Comparison of ENCODE assay signal across 1 cellular context in genomic region chr17:42744283-42744805, GRCh38.
TF ChIP-seq lines count a peak whose summit lies in the region.

No MANE protein-coding gene starts in this region.

TF ChIP-seq in HepG2, 621 proteins besides CTCF, POLR2A, EP300 and RAD21 (continued from another document and continues in another):
- TF ChIP-seq DBP (CRISPR knock-in tag; IDR thresholded peaks at IDR 0.05; ENCODE audit: not compliant biosample characterization) (peak; percentile 5), ZNF280D (CRISPR knock-in tag; IDR thresholded peaks at IDR 0.05) (0 out of 2 replicates have a peak, but pooled peaks have one; percentile 10), ZNF484 (CRISPR knock-in tag; IDR thresholded peaks at IDR 0.05; ENCODE audit: borderline replicate concordance, low read depth) (no peak), ZNF138 (CRISPR knock-in tag; IDR thresholded peaks at IDR 0.05; ENCODE audit: low read depth) (peak; percentile 48; the same call in 1 of the 2 replicates), ZNF503 (CRISPR knock-in tag; IDR thresholded peaks at IDR 0.05) (no peak), YEATS2 (CRISPR knock-in tag; IDR thresholded peaks at IDR 0.05; ENCODE audit: borderline replicate concordance) (peak; percentile 50), REXO4 (CRISPR knock-in tag; IDR thresholded peaks at IDR 0.05; ENCODE audit: borderline replicate concordance) (0 out of 2 replicates have a peak, but pooled peaks have one; percentile 81), GABPB1 (CRISPR knock-in tag; IDR thresholded peaks at IDR 0.05) (no peak; the same call in 1 of the 2 replicates), LBX2 (CRISPR knock-in tag; IDR thresholded peaks at IDR 0.05; ENCODE audit: borderline replicate concordance) (0 out of 2 replicates have a peak, but pooled peaks have one; percentile 22), KLF13 (CRISPR knock-in tag; IDR thresholded peaks at IDR 0.05) (0 out of 2 replicates have a peak, but pooled peaks have one; percentile 6), ZBTB7B (CRISPR knock-in tag; IDR thresholded peaks at IDR 0.05) (peak; percentile 41; the same call in 1 of the 2 replicates), REST (IDR thresholded peaks at IDR 0.05; ENCODE audit: borderline replicate concordance in 1 of 2, low read depth in 1 of 2, low read length in 2 of 2) (no peak), CHD4 (IDR thresholded peaks at IDR 0.05; ENCODE audit: borderline replicate concordance, low read length) (no peak), ZFX (CRISPR knock-in tag; IDR thresholded peaks at IDR 0.05; ENCODE audit: low read depth) (peak; percentile 81), ATF6 (CRISPR knock-in tag; conservative IDR thresholded peaks at IDR 0.05) (0 out of 2 replicates have a peak, but pooled peaks have one; percentile 14), GPN1 (CRISPR knock-in tag; IDR thresholded peaks at IDR 0.05; ENCODE audit: borderline replicate concordance) (no peak), ZNF589 (CRISPR knock-in tag; conservative IDR thresholded peaks at IDR 0.05) (no peak), ZNF749 (CRISPR knock-in tag; IDR thresholded peaks at IDR 0.05; ENCODE audit: borderline replicate concordance) (peak; percentile 83; the same call in 1 of the 2 replicates), ZNF276 (CRISPR knock-in tag; IDR thresholded peaks at IDR 0.05; ENCODE audit: low read depth) (peak; percentile 18; the same call in 1 of the 2 replicates), MTERF4 (CRISPR knock-in tag; IDR thresholded peaks at IDR 0.05) (peak; percentile 55; the same call in 1 of the 2 replicates), ZNF143 (CRISPR knock-in tag; IDR thresholded peaks at IDR 0.05) (peak; percentile 37), TRAFD1 (CRISPR knock-in tag; IDR thresholded peaks at IDR 0.05; ENCODE audit: borderline replicate concordance) (peak; percentile 25; the same call in 1 of the 2 replicates), ZNF264 (CRISPR knock-in tag; IDR thresholded peaks at IDR 0.05) (peak; percentile 26; the same call in 1 of the 2 replicates), ZNF44 (CRISPR knock-in tag; IDR thresholded peaks at IDR 0.05) (peak; percentile 59; the same call in 1 of the 2 replicates), ZNF577 (CRISPR knock-in tag; IDR thresholded peaks at IDR 0.05; ENCODE audit: borderline replicate concordance, low read depth) (0 out of 2 replicates have a peak, but pooled peaks have one; percentile 32), HCFC1 (IDR thresholded peaks at IDR 0.05; ENCODE audit: low read depth, low read length) (no peak), SMAD9 (CRISPR knock-in tag; IDR thresholded peaks at IDR 0.05) (peak; percentile 21; the same call in 1 of the 2 replicates), RELA (CRISPR knock-in tag; IDR thresholded peaks at IDR 0.05) (no peak; the same call in 1 of the 2 replicates), HNRNPLL (IDR thresholded peaks at IDR 0.05; ENCODE audit: low read depth, low read length, poor library complexity, severe bottlenecking) (peak; percentile 16), KLF12 (CRISPR knock-in tag; IDR thresholded peaks at IDR 0.05; ENCODE audit: borderline replicate concordance) (0 out of 2 replicates have a peak, but pooled peaks have one; percentile 48), PAWR (CRISPR knock-in tag; IDR thresholded peaks at IDR 0.05; ENCODE audit: borderline replicate concordance) (0 out of 2 replicates have a peak, but pooled peaks have one; percentile 11), TEAD2 (CRISPR knock-in tag; IDR thresholded peaks at IDR 0.05) (peak; percentile 78; the same call in 1 of the 2 replicates), SIN3B (IDR thresholded peaks at IDR 0.05; ENCODE audit: low read length) (no peak), FOXP1 (IDR thresholded peaks at IDR 0.05) (no peak), FOXP1 (CRISPR knock-in tag; IDR thresholded peaks at IDR 0.05) (no peak), ZSCAN31 (CRISPR knock-in tag; IDR thresholded peaks at IDR 0.05; ENCODE audit: low read depth) (no peak), TCF12 (IDR thresholded peaks at IDR 0.05) (no peak), TCF12 (CRISPR knock-in tag; IDR thresholded peaks at IDR 0.05) (0 out of 2 replicates have a peak, but pooled peaks have one; percentile 23), ZNF598 (CRISPR knock-in tag; IDR thresholded peaks at IDR 0.05; ENCODE audit: borderline replicate concordance) (peak; percentile 68), NR2F1 (CRISPR knock-in tag; IDR thresholded peaks at IDR 0.05) (0 out of 4 replicates have a peak, but pooled peaks of 1 of the 2 experiments have one; percentile 21)
